Comparison of ENCODE assay signal across 7 cellular contexts in the genomic region with DNA sequence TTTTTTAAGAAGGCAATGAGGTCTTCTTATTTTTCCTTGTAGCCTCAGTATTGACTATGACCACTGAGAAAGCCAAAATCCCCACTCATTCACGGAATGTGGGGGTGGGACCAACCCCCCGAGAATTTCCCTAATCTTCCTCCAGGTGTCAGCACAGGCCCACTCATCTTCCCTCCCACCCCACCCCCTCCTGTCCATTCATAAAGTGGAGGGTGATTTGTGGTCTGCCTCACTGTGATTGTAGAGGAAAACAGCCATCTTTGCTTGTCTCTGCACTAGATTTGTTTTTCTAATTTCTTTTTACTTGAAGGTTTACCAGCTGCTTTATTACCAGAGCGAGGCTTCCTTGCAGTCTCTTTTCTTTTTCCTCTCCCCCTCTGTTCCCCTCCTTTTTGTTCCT.
DNase-seq lines count a peak whose midpoint lies in the region; ATAC-seq and TF ChIP-seq lines count a peak whose summit lies in the region.

No MANE protein-coding gene starts in this region.

- peak overlapping the region; percentile 96 for H3K27ac Mint-ChIP-seq in stimulated activated naive CD8-positive, alpha-beta T cell treated with anti-CD3 and anti-CD28 coated beads, Interleukin-15, amount 100 ng/mL, for 72 hours

- H3K9me3 ChIP-seq in Panc1 (ENCODE audit: control insufficient read depth, insufficient read depth, low read depth, low read length): no peaks in the 10 kb centered on the region

- H3K4me1 ChIP-seq in Panc1 (ENCODE audit: control insufficient read depth, insufficient read depth, low read length): no peaks in the 10 kb centered on the region

- DNase-seq in GM10248 (ENCODE audit: extremely low spot score) (peak; percentile 40), Panc1 (ENCODE audit: low read depth, low spot score) (no peak), astrocyte of the cerebellum (ENCODE audit: low read depth) (no peak), left kidney (ENCODE audit: low read depth, low spot score) (peak; percentile 87)
- peak; percentile 43 to 68 for DNase-seq in stimulated activated naive CD8-positive, alpha-beta T cell treated with anti-CD3 and anti-CD28 coated beads, Interleukin-15, amount 100 ng/mL, for 72 hours

- intact Hi-C loops in Panc1 (cut with micrococcal nuclease; ENCODE audit: unreplicated experiment): no loop called here

- H3K4me3 ChIP-seq in Panc1 (ENCODE audit: low read depth in 2 of 2, low read length in 2 of 2) (no peak overlapping the region), astrocyte of the cerebellum (ENCODE audit: low read depth, low read length) (no peak overlapping the region)

- TF ChIP-seq CTCF in GM10248 (IDR thresholded peaks at IDR 0.05; ENCODE audit: control extremely low read depth, extremely low read depth, low read depth, missing control alignments) (peak; percentile 29), Panc1 (IDR thresholded peaks at IDR 0.05) (peak; percentile 53), astrocyte of the cerebellum (IDR thresholded peaks at IDR 0.05; ENCODE audit: low read depth, low read length, missing control alignments) (peak; percentile 36)

- H3K27me3 ChIP-seq in Panc1 (ENCODE audit: control insufficient read depth, insufficient read depth, low read length): peaks cover 15% of the 10 kb centered on the region; the same call in 1 of the 2 replicates

- H3K36me3 ChIP-seq in Panc1 (ENCODE audit: control insufficient read depth, insufficient read depth, low read length): no peaks in the 10 kb centered on the region

- H3K4me3 Mint-ChIP-seq in stimulated activated naive CD8-positive, alpha-beta T cell treated with anti-CD3 and anti-CD28 coated beads, Interleukin-15, amount 100 ng/mL, for 72 hours: peak overlapping the region; percentile 81 to 82

- CTCF ChIA-PET in GM10248 (lab: Yijun Ruan, JAX): no interaction called here
- CTCF ChIA-PET in Panc1 (lab: Charles Lee): no interaction called here

- no peak overlapping the region for H3K27ac ChIP-seq in Panc1 (ENCODE audit: low read length)

- ATAC-seq in HG03108 (IDR thresholded peaks at IDR 0.05; ENCODE audit: unreplicated experiment) (peak; percentile 49), Panc1 (no peak), GM18861 (IDR thresholded peaks at IDR 0.05; ENCODE audit: unreplicated experiment) (no peak)
- ATAC-seq in stimulated activated naive CD8-positive, alpha-beta T cell treated with anti-CD3 and anti-CD28 coated beads, Interleukin-15, amount 100 ng/mL, for 72 hours: peak; percentile 51

- peaks cover 10% of the 10 kb centered on the region for H3K27me3 Mint-ChIP-seq in stimulated activated naive CD8-positive, alpha-beta T cell treated with anti-CD3 and anti-CD28 coated beads, Interleukin-15, amount 100 ng/mL, for 72 hours

- no TSS peak for BruUV-seq in Panc1 (replicated peaks; lab: Mats Ljungman, UMichigan)

- peaks cover 84% of the 10 kb centered on the region for H3K4me1 Mint-ChIP-seq in stimulated activated naive CD8-positive, alpha-beta T cell treated with anti-CD3 and anti-CD28 coated beads, Interleukin-15, amount 100 ng/mL, for 72 hours

- peaks cover 0 to 5% of the 10 kb centered on the region in 2 donors for H3K9me3 Mint-ChIP-seq in stimulated activated naive CD8-positive, alpha-beta T cell treated with anti-CD3 and anti-CD28 coated beads, Interleukin-15, amount 100 ng/mL, for 72 hours

- in situ Hi-C loops in Panc1 (cut with HindIII; ENCODE audit: low pct_unique_long_range_greater_than_20kb, low sequenced_read_pairs) (no loop called here), astrocyte of the cerebellum (cut with HindIII; ENCODE audit: low sequenced_read_pairs) (no loop called here)

- POLR2A ChIA-PET in GM10248 (lab: Yijun Ruan, JAX) (no interaction called here), Panc1 (lab: Charles Lee) (no interaction called here)

Comparison
In these comparisons a context has a peak if more than half of its experiments do, and no peak if none do; other contexts are left out.
1. DNase-seq: peak in GM10248 (single experiment), left kidney (single experiment) and stimulated activated naive CD8-positive, alpha-beta T cell treated with anti-CD3 and anti-CD28 coated beads, Interleukin-15, amount 100 ng/mL, for 72 hours (2 of 2); none in Panc1 (single experiment) and astrocyte of the cerebellum (single experiment).
2. ATAC-seq: peak in HG03108 (single experiment) and stimulated activated naive CD8-positive, alpha-beta T cell treated with anti-CD3 and anti-CD28 coated beads, Interleukin-15, amount 100 ng/mL, for 72 hours (single experiment); none in Panc1 (single experiment) and GM18861 (single experiment).
3. Peak in every context shown above with its lines, with median percentiles within 50 percentile points of each other: CTCF ChIP-seq.